Comparison of ENCODE assay signal across 1 cellular context in genomic region chr6:30557683-30557981, GRCh38.
TF ChIP-seq lines count a peak whose summit lies in the region.

No MANE protein-coding gene starts in this region.

TF ChIP-seq in GM12878, 131 proteins besides CTCF, POLR2A, EP300 and RAD21:
- TF ChIP-seq NFYA (IDR thresholded peaks at IDR 0.05; ENCODE audit: borderline replicate concordance, low read depth, low read length) (no peak), ZNF24 (IDR thresholded peaks at IDR 0.05) (no peak), USF1 (IDR thresholded peaks at IDR 0.05; ENCODE audit: borderline replicate concordance, extremely low read length, insufficient read depth, low read depth, low read length) (no peak), SREBF2 (IDR thresholded peaks at IDR 0.05; ENCODE audit: low read length) (no peak), HDAC6 (IDR thresholded peaks at IDR 0.05; ENCODE audit: unreplicated experiment) (no peak), CBX5 (IDR thresholded peaks at IDR 0.05; ENCODE audit: low read depth) (no peak), RFX5 (IDR thresholded peaks at IDR 0.05; ENCODE audit: low read depth, low read length) (no peak), CHD2 (IDR thresholded peaks at IDR 0.05; ENCODE audit: borderline replicate concordance, low read depth, low read length) (no peak), BCL11A (IDR thresholded peaks at IDR 0.05; ENCODE audit: low read depth, low read length) (no peak), SMARCA5 (IDR thresholded peaks at IDR 0.05) (no peak), ZNF622 (IDR thresholded peaks at IDR 0.05) (no peak), ZNF592 (IDR thresholded peaks at IDR 0.05) (no peak), PML (IDR thresholded peaks at IDR 0.05; ENCODE audit: low read length) (no peak), CEBPB (IDR thresholded peaks at IDR 0.05; ENCODE audit: borderline replicate concordance in 1 of 2, low read depth in 2 of 2, low read length in 2 of 2) (no peak), POU2F2 (IDR thresholded peaks at IDR 0.05; ENCODE audit: borderline replicate concordance, low read depth, low read length) (no peak), DPF2 (IDR thresholded peaks at IDR 0.05) (no peak), PAX5 (IDR thresholded peaks at IDR 0.05; ENCODE audit: borderline replicate concordance, low read depth, low read length) (no peak)
- TF ChIP-seq, protein P1, sequence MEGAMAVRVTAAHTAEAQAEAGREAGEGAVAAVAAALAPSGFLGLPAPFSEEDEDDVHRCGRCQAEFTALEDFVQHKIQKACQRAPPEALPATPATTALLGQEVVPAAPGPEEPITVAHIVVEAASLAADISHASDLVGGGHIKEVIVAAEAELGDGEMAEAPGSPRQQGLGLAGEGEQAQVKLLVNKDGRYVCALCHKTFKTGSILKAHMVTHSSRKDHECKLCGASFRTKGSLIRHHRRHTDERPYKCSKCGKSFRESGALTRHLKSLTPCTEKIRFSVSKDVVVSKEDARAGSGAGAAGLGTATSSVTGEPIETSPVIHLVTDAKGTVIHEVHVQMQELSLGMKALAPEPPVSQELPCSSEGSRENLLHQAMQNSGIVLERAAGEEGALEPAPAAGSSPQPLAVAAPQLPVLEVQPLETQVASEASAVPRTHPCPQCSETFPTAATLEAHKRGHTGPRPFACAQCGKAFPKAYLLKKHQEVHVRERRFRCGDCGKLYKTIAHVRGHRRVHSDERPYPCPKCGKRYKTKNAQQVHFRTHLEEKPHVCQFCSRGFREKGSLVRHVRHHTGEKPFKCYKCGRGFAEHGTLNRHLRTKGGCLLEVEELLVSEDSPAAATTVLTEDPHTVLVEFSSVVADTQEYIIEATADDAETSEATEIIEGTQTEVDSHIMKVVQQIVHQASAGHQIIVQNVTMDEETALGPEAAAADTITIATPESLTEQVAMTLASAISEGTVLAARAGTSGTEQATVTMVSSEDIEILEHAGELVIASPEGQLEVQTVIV (IDR thresholded peaks at IDR 0.05; ENCODE audit: borderline replicate concordance, partially characterized antibody) = no peak
- TF ChIP-seq, protein P2, sequence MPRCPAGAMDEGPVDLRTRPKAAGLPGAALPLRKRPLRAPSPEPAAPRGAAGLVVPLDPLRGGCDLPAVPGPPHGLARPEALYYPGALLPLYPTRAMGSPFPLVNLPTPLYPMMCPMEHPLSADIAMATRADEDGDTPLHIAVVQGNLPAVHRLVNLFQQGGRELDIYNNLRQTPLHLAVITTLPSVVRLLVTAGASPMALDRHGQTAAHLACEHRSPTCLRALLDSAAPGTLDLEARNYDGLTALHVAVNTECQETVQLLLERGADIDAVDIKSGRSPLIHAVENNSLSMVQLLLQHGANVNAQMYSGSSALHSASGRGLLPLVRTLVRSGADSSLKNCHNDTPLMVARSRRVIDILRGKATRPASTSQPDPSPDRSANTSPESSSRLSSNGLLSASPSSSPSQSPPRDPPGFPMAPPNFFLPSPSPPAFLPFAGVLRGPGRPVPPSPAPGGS (IDR thresholded peaks at IDR 0.05; ENCODE audit: borderline replicate concordance, insufficient read depth, low read depth, low read length, poor library complexity, severe bottlenecking) = no peak
- TF ChIP-seq, protein P3, sequence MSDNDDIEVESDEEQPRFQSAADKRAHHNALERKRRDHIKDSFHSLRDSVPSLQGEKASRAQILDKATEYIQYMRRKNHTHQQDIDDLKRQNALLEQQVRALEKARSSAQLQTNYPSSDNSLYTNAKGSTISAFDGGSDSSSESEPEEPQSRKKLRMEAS (IDR thresholded peaks at IDR 0.05; ENCODE audit: low read depth, low read length) = no peak
